Comparison of ENCODE assay signal across 6 cellular contexts in genomic region chr14:42554091-42554490, GRCh38.
"Had no signal": no experiment of that assay in that cellular context is flagged by ENCODE, and none has a peak within 500 bp of the region (broad histone marks: within the 10 kb centered on the region; RNA-seq: fewer than 3 reads in every experiment).

No MANE protein-coding gene starts in this region.

- DNase-seq: IMR-90, KBM-7, KG1 had no signal

- H3K4me3 ChIP-seq: K562 had no signal

- FAIRE-seq: HTR-8/SVneo, K562 had no signal

- ATAC-seq: K562 had no signal

- H3K27ac ChIP-seq: HL-60 had no signal
